In the genomic region with DNA sequence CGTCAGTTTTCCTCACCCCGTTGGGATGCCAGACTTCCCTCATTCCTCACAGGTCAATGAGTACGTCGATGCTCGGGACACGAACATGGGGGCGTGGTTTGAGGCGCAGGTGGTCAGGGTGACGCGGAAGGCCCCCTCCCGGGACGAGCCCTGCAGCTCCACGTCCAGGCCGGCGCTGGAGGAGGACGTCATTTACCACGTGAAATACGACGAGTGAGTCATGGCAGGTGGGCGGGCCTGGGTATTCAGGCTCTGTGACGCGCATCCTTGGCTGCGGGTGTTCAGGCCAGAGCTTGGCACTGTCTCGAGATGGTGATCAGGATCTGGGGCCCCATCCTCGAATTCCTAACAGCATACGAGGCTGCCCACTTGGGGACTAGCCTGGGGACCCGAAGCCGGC, we compare ENCODE assay signal across 1 cellular context.
TF ChIP-seq lines count a peak whose summit lies in the region.

No MANE protein-coding gene starts in this region.

TF ChIP-seq in IMR-90, 13 proteins besides CTCF, POLR2A, EP300 and RAD21:
- TF ChIP-seq FOS (IDR thresholded peaks at IDR 0.05; ENCODE audit: low read depth, low read length): no peak
- no peak for TF ChIP-seq MAZ (IDR thresholded peaks at IDR 0.05; ENCODE audit: borderline replicate concordance, low read depth, low read length)
- no peak for TF ChIP-seq CHD1 (IDR thresholded peaks at IDR 0.05; ENCODE audit: low read depth, low read length)
- TF ChIP-seq SMC3 (IDR thresholded peaks at IDR 0.05; ENCODE audit: low read depth, low read length): no peak
- TF ChIP-seq MAFK (IDR thresholded peaks at IDR 0.05; ENCODE audit: low read depth, low read length): no peak
- TF ChIP-seq USF2 (IDR thresholded peaks at IDR 0.05; ENCODE audit: low read depth, low read length): no peak
- no peak for TF ChIP-seq MXI1 (IDR thresholded peaks at IDR 0.05; ENCODE audit: borderline replicate concordance, low read depth, low read length)
- TF ChIP-seq ELK1 (IDR thresholded peaks at IDR 0.05; ENCODE audit: borderline replicate concordance, low read depth, low read length): no peak
- no peak for TF ChIP-seq BHLHE40 (IDR thresholded peaks at IDR 0.05; ENCODE audit: low read depth, low read length)
- no peak for TF ChIP-seq CEBPB (IDR thresholded peaks at IDR 0.05; ENCODE audit: low read depth, low read length)
- TF ChIP-seq RCOR1 (IDR thresholded peaks at IDR 0.05; ENCODE audit: insufficient replicate concordance, low read length): no peak
- no peak for TF ChIP-seq NFE2L2 (IDR thresholded peaks at IDR 0.05; ENCODE audit: low read depth, low read length)
- no peak for TF ChIP-seq RFX5 (IDR thresholded peaks at IDR 0.05; ENCODE audit: low read depth, low read length)
